ENCODE assay signal across 27 cellular contexts in genomic region chr20:9059931-9060330, GRCh38. TPM values are rescaled to one million over a fixed set of nuclear protein-coding genes. Genes with fewer than 3 reads are reported as not detected.
DNase-seq lines count a peak whose midpoint lies in the region; ATAC-seq, FAIRE-seq and TF ChIP-seq lines count a peak whose summit lies in the region.
"Had no signal": no experiment of that assay in that cellular context is flagged by ENCODE, and none has a peak within 500 bp of the region (broad histone marks: within the 10 kb centered on the region; RNA-seq: fewer than 3 reads in every experiment).

No MANE protein-coding gene starts in this region.

- intact Hi-C loops in PC-3 (cut with micrococcal nuclease), result no loop called here
- intact Hi-C loops in pancreas (cut with DNase I), result no loop called here
- intact Hi-C loops in kidney (cut with DNase I), result no loop called here

- POLR2A ChIA-PET in PC-3 (lab: Charles Lee; ENCODE audit: unreplicated experiment), result no interaction called here

- H3K36me3 ChIP-seq in GM23248 (ENCODE audit: low read depth) (no peaks in the 10 kb centered on the region), PC-3 (ENCODE audit: low read depth, low read length) (no peaks in the 10 kb centered on the region), bronchial epithelial cell (ENCODE audit: control insufficient read depth, insufficient read depth, low read length) (no peaks in the 10 kb centered on the region), pancreas (no peaks in the 10 kb centered on the region), kidney (ENCODE audit: control insufficient read depth in 1 of 2, insufficient read depth in 2 of 2, low read length in 2 of 2) (no peaks in the 10 kb centered on the region)
- H3K36me3 ChIP-seq: thyroid gland had no signal

- DNase-seq in GM23248 (peak; percentile 46), PC-3 (peak; percentile 64), bronchial epithelial cell (ENCODE audit: low read depth) (peak; percentile 34), kidney glomerular epithelial cell (lab: John Stamatoyannopoulos, UW) (peak; percentile 63), NCI-H2196 treated with DMSO at 0.1 percent for 48 hours (lab: John Stamatoyannopoulos, UW; ENCODE audit: unreplicated experiment) (no peak), pancreas (no peak), kidney (no peak)
- no peak for DNase-seq in stimulated activated naive CD8-positive, alpha-beta T cell treated with anti-CD3 and anti-CD28 coated beads, Interleukin-15, amount 100 ng/mL, for 72 hours
- DNase-seq: activated CD4-positive, alpha-beta T cell treated with anti-CD3 and anti-CD28 coated beads, Interleukin-2, amount 50 U/mL, for 1 hour; activated CD8-positive, alpha-beta memory T cell treated with anti-CD3 and anti-CD28 coated beads, Interleukin-2, amount 50 U/mL, for 4 hours; activated effector memory CD4-positive, alpha-beta T cell treated with Interleukin-2 at 50 U/mL for 16 hours; CD8-positive, alpha-beta memory T cell; DMS79 treated with DMSO at 0.1 percent for 48 hours; KBM-7; mesendoderm; naive thymus-derived CD4-positive, alpha-beta T cell; NCI-H1092; NCI-H2029 treated with DMSO at 0.1 percent for 48 hours; right cardiac atrium; stimulated activated naive CD4-positive, alpha-beta T cell; T-cell; thyroid gland had no signal

- H3K9me3 ChIP-seq in GM23248 (ENCODE audit: low read depth), result no peaks in the 10 kb centered on the region
- no peaks in the 10 kb centered on the region for H3K9me3 ChIP-seq in PC-3 (ENCODE audit: low read length)
- H3K9me3 ChIP-seq in pancreas, result no peaks in the 10 kb centered on the region
- no peaks in the 10 kb centered on the region for H3K9me3 ChIP-seq in kidney (ENCODE audit: control insufficient read depth in 1 of 2, low read length in 2 of 2)
- H3K9me3 ChIP-seq: thyroid gland had no signal

- BruUV-seq in PC-3 (replicated peaks; lab: Mats Ljungman, UMichigan), result no TSS peak

- no peak overlapping the region for H3K27ac Mint-ChIP-seq in stimulated activated naive CD8-positive, alpha-beta T cell treated with anti-CD3 and anti-CD28 coated beads, Interleukin-15, amount 100 ng/mL, for 72 hours
- H3K27ac Mint-ChIP-seq: CD8-positive, alpha-beta memory T cell; naive thymus-derived CD4-positive, alpha-beta T cell; T-cell had no signal

- peak; percentile 48 for ATAC-seq in PC-3
- no peak for ATAC-seq in pancreas
- no peak for ATAC-seq in stimulated activated naive CD8-positive, alpha-beta T cell treated with anti-CD3 and anti-CD28 coated beads, Interleukin-15, amount 100 ng/mL, for 72 hours
- ATAC-seq: naive thymus-derived CD4-positive, alpha-beta T cell; right cardiac atrium; Right ventricle myocardium inferior; T-cell had no signal

- no peaks in the 10 kb centered on the region for H3K79me2 ChIP-seq in GM23248 (ENCODE audit: insufficient read depth)
- H3K79me2 ChIP-seq in PC-3 (ENCODE audit: low read length), result no peaks in the 10 kb centered on the region
- H3K79me2 ChIP-seq: hepatocyte had no signal

- H3K4me1 ChIP-seq in GM23248 (ENCODE audit: insufficient read depth), result peaks cover 9% of the 10 kb centered on the region; the same call in 1 of the 2 replicates
- peaks cover 8% of the 10 kb centered on the region; the same call in 1 of the 2 replicates for H3K4me1 ChIP-seq in PC-3 (ENCODE audit: insufficient read depth, low read length)
- H3K4me1 ChIP-seq in pancreas, result no peaks in the 10 kb centered on the region
- no peaks in the 10 kb centered on the region for H3K4me1 ChIP-seq in kidney (ENCODE audit: control insufficient read depth in 1 of 2, insufficient read depth in 1 of 2, low read depth in 1 of 2, low read length in 2 of 2)
- H3K4me1 ChIP-seq: thyroid gland had no signal

- H3K9me3 Mint-ChIP-seq in stimulated activated naive CD8-positive, alpha-beta T cell treated with anti-CD3 and anti-CD28 coated beads, Interleukin-15, amount 100 ng/mL, for 72 hours, result peaks cover 9 to 11% of the 10 kb centered on the region in 2 donors

- H3K9ac ChIP-seq in GM23248 (no peak overlapping the region), PC-3 (ENCODE audit: low read length) (no peak overlapping the region), kidney (ENCODE audit: low read length in 2 of 2) (no peak overlapping the region)

- no peaks in the 10 kb centered on the region for H4K20me1 ChIP-seq in GM23248 (ENCODE audit: insufficient read depth)
- no peaks in the 10 kb centered on the region for H4K20me1 ChIP-seq in PC-3 (ENCODE audit: low read length)

- H2AFZ ChIP-seq in GM23248 (no peak overlapping the region), PC-3 (ENCODE audit: low read length) (no peak overlapping the region)
- H2AFZ ChIP-seq: hepatocyte had no signal

- no peaks in the 10 kb centered on the region for H3K27me3 Mint-ChIP-seq in stimulated activated naive CD8-positive, alpha-beta T cell treated with anti-CD3 and anti-CD28 coated beads, Interleukin-15, amount 100 ng/mL, for 72 hours
- H3K27me3 Mint-ChIP-seq: CD8-positive, alpha-beta memory T cell; naive thymus-derived CD4-positive, alpha-beta T cell; T-cell had no signal

- H3K4me3 Mint-ChIP-seq in stimulated activated naive CD8-positive, alpha-beta T cell treated with anti-CD3 and anti-CD28 coated beads, Interleukin-15, amount 100 ng/mL, for 72 hours, result no peak overlapping the region
- H3K4me3 Mint-ChIP-seq: CD8-positive, alpha-beta memory T cell; naive thymus-derived CD4-positive, alpha-beta T cell; T-cell had no signal

- H3K27me3 ChIP-seq in GM23248 (replicated peaks; ENCODE audit: insufficient read depth), result no peaks in the 10 kb centered on the region
- no peaks in the 10 kb centered on the region for H3K27me3 ChIP-seq in PC-3 (ENCODE audit: low read length)
- H3K27me3 ChIP-seq in bronchial epithelial cell (ENCODE audit: control insufficient read depth, insufficient read depth, low read length), result no peaks in the 10 kb centered on the region
- H3K27me3 ChIP-seq in pancreas, result no peaks in the 10 kb centered on the region
- H3K27me3 ChIP-seq: hepatocyte, thyroid gland had no signal

- no peaks in the 10 kb centered on the region for H3K4me1 Mint-ChIP-seq in stimulated activated naive CD8-positive, alpha-beta T cell treated with anti-CD3 and anti-CD28 coated beads, Interleukin-15, amount 100 ng/mL, for 72 hours
- H3K4me1 Mint-ChIP-seq: CD8-positive, alpha-beta memory T cell; naive thymus-derived CD4-positive, alpha-beta T cell; T-cell had no signal

- in situ Hi-C loops in GM23248 (cut with MboI), result no loop called here

- FAIRE-seq in bronchial epithelial cell (lab: Jason Lieb, UNC) (no peak), pancreas (lab: Jason Lieb, UNC) (no peak), kidney (lab: Jason Lieb, UNC) (no peak)
- FAIRE-seq: GM18507, islet of Langerhans had no signal

- CTCF ChIA-PET in PC-3 (lab: Charles Lee), result no interaction called here

- H3K4me3 ChIP-seq in GM23248 (no peak overlapping the region), PC-3 (ENCODE audit: low read length) (no peak overlapping the region), bronchial epithelial cell (ENCODE audit: low read depth, low read length) (no peak overlapping the region), pancreas (no peak overlapping the region), kidney (ENCODE audit: low read length in 2 of 2) (no peak overlapping the region)
- H3K4me3 ChIP-seq: hepatocyte, thyroid gland had no signal

- peaks cover 12% of the 10 kb centered on the region; the same call in 1 of the 2 replicates for H3F3A ChIP-seq in GM23248 (ENCODE audit: insufficient read depth)
- H3F3A ChIP-seq in PC-3 (ENCODE audit: low read length, unreplicated experiment), result no peaks in the 10 kb centered on the region

- H3K27ac ChIP-seq in GM23248, result no peak overlapping the region
- 0 out of 2 replicates have a peak overlapping the region, but pooled peaks have one; percentile 19 for H3K27ac ChIP-seq in PC-3 (ENCODE audit: low read length)
- no peak overlapping the region for H3K27ac ChIP-seq in pancreas
- H3K27ac ChIP-seq in kidney (ENCODE audit: low read depth in 2 of 2, low read length in 2 of 2), result no peak overlapping the region
- H3K27ac ChIP-seq: hepatocyte, thyroid gland, VCaP had no signal

- no peak for TF ChIP-seq CTCF in PC-3 (conservative IDR thresholded peaks at IDR 0.05; ENCODE audit: low read depth, low read length)
- TF ChIP-seq CTCF in bronchial epithelial cell (IDR thresholded peaks at IDR 0.05; ENCODE audit: insufficient read depth, low read length, severe bottlenecking), result no peak
- no peak for TF ChIP-seq CTCF in pancreas (IDR thresholded peaks at IDR 0.05)
- TF ChIP-seq CTCF in kidney (IDR thresholded peaks at IDR 0.05; ENCODE audit: borderline replicate concordance, extremely low read depth, insufficient read depth), result no peak

- 43 to 46% methylated on average over 6 of the region's 6 CpGs for WGBS in GM23248 (ENCODE audit: low coverage in 1 of 2, low lambda C conversion rate in 2 of 2, missing lambda C conversion rate in 2 of 2), 2 experiments
- 82 to 85% methylated on average over 6 of the region's 6 CpGs for WGBS in pancreas, 2 donors

- H3K4me2 ChIP-seq in GM23248 (ENCODE audit: unreplicated experiment), result no peak overlapping the region
- no peak overlapping the region for H3K4me2 ChIP-seq in PC-3 (ENCODE audit: low read length)
- H3K4me2 ChIP-seq: hepatocyte had no signal

- no peaks in the 10 kb centered on the region for H3K9me2 ChIP-seq in GM23248 (ENCODE audit: insufficient read depth)
- no peaks in the 10 kb centered on the region for H3K9me2 ChIP-seq in PC-3 (replicated peaks; ENCODE audit: low read length)

RNA-seq across cellular contexts. Expression of gene PLCB4, which starts 9.0 kb away (rescaled TPM):
- 9.5 and 10.5 TPM in 2 replicates for total RNA-seq in GM23248 (2014; rRNA removed; shearing (Covaris generic))
- 3.5 and 5.0 TPM in 2 replicates for polyA plus RNA-seq in GM23248 (2016; fragmentation: Nextera tagmentation; extraction: Ambion mirVana)
- total RNA-seq in PC-3 (2014; rRNA removed), result 16.9 and 25.4 TPM in 2 replicates
- 1.6 and 2.0 TPM in 2 replicates for total RNA-seq in bronchial epithelial cell
- 1 to 10 TPM in 5 of 6 donors, under 1 TPM in 1; 0.56 to 6.4 (median 2.2) TPM for total RNA-seq in pancreas
- 1 to 10 TPM; 1.8 to 9.3 TPM for polyA plus RNA-seq in pancreas
- 17.7 TPM for total RNA-seq in kidney
- polyA plus RNA-seq in kidney (ENCODE audit: insufficient read depth, low read depth, low replicate concordance), result 2.8 TPM
- total RNA-seq: CD8-positive, alpha-beta memory T cell had no signal
- polyA plus RNA-seq: CD8-positive, alpha-beta memory T cell had no signal

Comparison
In these comparisons a context has a peak if more than half of its experiments do, and no peak if none do; other contexts are left out.
1. DNase-seq: peak in GM23248 (single experiment), PC-3 (single experiment), bronchial epithelial cell (single experiment) and kidney glomerular epithelial cell (single experiment); none in NCI-H2196 treated with DMSO at 0.1 percent for 48 hours (single experiment), pancreas (0 of 6), kidney (single experiment) and stimulated activated naive CD8-positive, alpha-beta T cell treated with anti-CD3 and anti-CD28 coated beads, Interleukin-15, amount 100 ng/mL, for 72 hours (0 of 2).